Comparison of ENCODE assay signal across 39 cellular contexts in the genomic region with DNA sequence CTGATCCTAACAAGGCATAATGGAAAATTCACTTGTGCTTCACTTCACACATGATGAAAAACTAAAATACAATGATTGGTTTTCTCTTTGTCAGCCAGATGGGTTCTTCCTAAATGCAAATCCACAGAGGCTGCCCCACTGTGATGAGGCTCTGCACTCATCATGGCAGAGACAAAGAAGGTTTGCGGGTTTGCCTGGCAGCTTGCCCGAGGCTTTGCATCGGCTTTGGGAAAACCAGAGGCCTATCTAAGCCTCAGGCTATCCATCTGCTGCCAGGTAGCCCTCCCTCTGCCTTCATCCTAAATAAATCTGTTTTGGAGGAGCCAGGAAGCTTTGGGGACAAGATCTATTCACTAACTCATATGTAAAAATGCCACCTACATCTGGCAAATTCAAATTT.
"Had no signal": no experiment of that assay in that cellular context is flagged by ENCODE, and none has a peak within 500 bp of the region (broad histone marks: within the 10 kb centered on the region; RNA-seq: fewer than 3 reads in every experiment).

No MANE protein-coding gene starts in this region.

- ATAC-seq: activated CD8-positive, alpha-beta memory T cell treated with anti-CD3 and anti-CD28 coated beads, Interleukin-2, amount 10 ng/mL, durations not matched to agents 7 days and 5 days; activated T-cell treated with anti-CD3 and anti-CD28 coated beads, Interleukin-2, amount 50 U/mL, for 72 hours; activated T-helper 17 cell treated with anti-CD3 and anti-CD28 coated beads, Interleukin-2, amount 50 U/mL, for 72 hours; body of pancreas; Right ventricle myocardium inferior had no signal

- DNase-seq: activated CD4-positive, alpha-beta memory T cell treated with anti-CD3 and anti-CD28 coated beads, Interleukin-2, amount 10 ng/mL, durations not matched to agents 7 days and 5 days; activated CD4-positive, alpha-beta T cell treated with anti-CD3 and anti-CD28 coated beads for 1 hour; activated CD4-positive, alpha-beta T cell treated with anti-CD3 and anti-CD28 coated beads for 48 hours; activated CD4-positive, CD25-positive, alpha-beta regulatory T cell; activated CD8-positive, alpha-beta memory T cell treated with anti-CD3 and anti-CD28 coated beads for 24 hours; activated CD8-positive, alpha-beta memory T cell treated with anti-CD3 and anti-CD28 coated beads, Interleukin-2, amount 10 ng/mL, durations not matched to agents 7 days and 5 days; activated CD8-positive, alpha-beta memory T cell treated with anti-CD3 and anti-CD28 coated beads, Interleukin-2, amount 50 U/mL, for 48 hours; activated effector memory CD4-positive, alpha-beta T cell treated with anti-CD3 and anti-CD28 coated beads, Interleukin-2, amount 50 U/mL, for 16 hours; activated naive CD4-positive, alpha-beta T cell; activated naive CD4-positive, alpha-beta T cell treated with anti-CD3 and anti-CD28 coated beads, Interleukin-2, amount 50 U/mL, for 16 hours; activated naive CD8-positive, alpha-beta T cell treated with anti-CD3 and anti-CD28 coated beads, Interleukin-2, amount 10 ng/mL, durations not matched to agents 7 days and 5 days; activated T-cell treated with anti-CD3 and anti-CD28 coated beads, Interleukin-2, amount 50 U/mL, for 72 hours; adrenal gland; Kasumi-1; KBM-7; MM.1S; MV-4-11; NCI-H1092; NCI-H1436; NCI-H1694; NCI-H1930; NCI-H2107; NCI-H226; NCI-H510A; NCI-H526; NCI-H774; PC-9; SIG-M5; SW 1271; T-helper 1 cell; T-helper 2 cell; T-helper 9 cell; WERI-Rb-1 had no signal

- H3K36me3 ChIP-seq: adrenal gland, breast epithelium, WERI-Rb-1 had no signal

- H3K4me1 Mint-ChIP-seq: activated CD4-positive, alpha-beta memory T cell treated with anti-CD3 and anti-CD28 coated beads, Interleukin-2, amount 10 ng/mL, durations not matched to agents 7 days and 5 days; activated CD8-positive, alpha-beta memory T cell treated with anti-CD3 and anti-CD28 coated beads, Interleukin-2, amount 10 ng/mL, durations not matched to agents 7 days and 5 days; activated naive CD8-positive, alpha-beta T cell treated with anti-CD3 and anti-CD28 coated beads, Interleukin-2, amount 10 ng/mL, durations not matched to agents 7 days and 5 days; activated T-helper 17 cell treated with anti-CD3 and anti-CD28 coated beads, Interleukin-2, amount 50 U/mL, for 72 hours had no signal

- H3K27ac ChIP-seq: adrenal gland, body of pancreas, breast epithelium, coronary artery, PC-9, RWPE1, WERI-Rb-1 had no signal

- H3K27me3 ChIP-seq: adrenal gland, body of pancreas, breast epithelium had no signal

- H3K27me3 Mint-ChIP-seq: activated CD4-positive, alpha-beta memory T cell treated with anti-CD3 and anti-CD28 coated beads, Interleukin-2, amount 10 ng/mL, durations not matched to agents 7 days and 5 days; activated CD8-positive, alpha-beta memory T cell treated with anti-CD3 and anti-CD28 coated beads, Interleukin-2, amount 10 ng/mL, durations not matched to agents 7 days and 5 days; activated naive CD8-positive, alpha-beta T cell treated with anti-CD3 and anti-CD28 coated beads, Interleukin-2, amount 10 ng/mL, durations not matched to agents 7 days and 5 days; activated T-helper 17 cell treated with anti-CD3 and anti-CD28 coated beads, Interleukin-2, amount 50 U/mL, for 72 hours had no signal

- H3K4me3 Mint-ChIP-seq: activated CD4-positive, alpha-beta memory T cell treated with anti-CD3 and anti-CD28 coated beads, Interleukin-2, amount 10 ng/mL, durations not matched to agents 7 days and 5 days; activated CD8-positive, alpha-beta memory T cell treated with anti-CD3 and anti-CD28 coated beads, Interleukin-2, amount 10 ng/mL, durations not matched to agents 7 days and 5 days; activated naive CD8-positive, alpha-beta T cell treated with anti-CD3 and anti-CD28 coated beads, Interleukin-2, amount 10 ng/mL, durations not matched to agents 7 days and 5 days; activated T-cell treated with anti-CD3 and anti-CD28 coated beads, Interleukin-2, amount 50 U/mL, for 72 hours; activated T-helper 17 cell treated with anti-CD3 and anti-CD28 coated beads, Interleukin-2, amount 50 U/mL, for 72 hours had no signal

- H3K27ac Mint-ChIP-seq: activated CD4-positive, alpha-beta memory T cell treated with anti-CD3 and anti-CD28 coated beads, Interleukin-2, amount 10 ng/mL, durations not matched to agents 7 days and 5 days; activated CD8-positive, alpha-beta memory T cell treated with anti-CD3 and anti-CD28 coated beads, Interleukin-2, amount 10 ng/mL, durations not matched to agents 7 days and 5 days; activated naive CD8-positive, alpha-beta T cell treated with anti-CD3 and anti-CD28 coated beads, Interleukin-2, amount 10 ng/mL, durations not matched to agents 7 days and 5 days; activated T-cell treated with anti-CD3 and anti-CD28 coated beads, Interleukin-2, amount 50 U/mL, for 72 hours; activated T-helper 17 cell treated with anti-CD3 and anti-CD28 coated beads, Interleukin-2, amount 50 U/mL, for 72 hours had no signal

- H3K4me1 ChIP-seq: adrenal gland, body of pancreas, breast epithelium had no signal

- H3K9me3 ChIP-seq: adrenal gland, body of pancreas, breast epithelium had no signal

- H3K4me3 ChIP-seq: adrenal gland, body of pancreas, breast epithelium, coronary artery, PC-9 had no signal

- H3K36me3 Mint-ChIP-seq: activated CD8-positive, alpha-beta memory T cell treated with anti-CD3 and anti-CD28 coated beads, Interleukin-2, amount 10 ng/mL, durations not matched to agents 7 days and 5 days; activated naive CD8-positive, alpha-beta T cell treated with anti-CD3 and anti-CD28 coated beads, Interleukin-2, amount 10 ng/mL, durations not matched to agents 7 days and 5 days had no signal

- H3K9me3 Mint-ChIP-seq: activated CD4-positive, alpha-beta memory T cell treated with anti-CD3 and anti-CD28 coated beads, Interleukin-2, amount 10 ng/mL, durations not matched to agents 7 days and 5 days; activated naive CD8-positive, alpha-beta T cell treated with anti-CD3 and anti-CD28 coated beads, Interleukin-2, amount 10 ng/mL, durations not matched to agents 7 days and 5 days had no signal
